ENCODE assay signal across 27 cellular contexts in genomic region chr3:42225486-42226363, GRCh38. TPM values are rescaled to one million over a fixed set of nuclear protein-coding genes. Genes with fewer than 3 reads are reported as not detected.
"Had no signal": no experiment of that assay in that cellular context is flagged by ENCODE, and none has a peak within 500 bp of the region (broad histone marks: within the 10 kb centered on the region; RNA-seq: fewer than 3 reads in every experiment).

No MANE protein-coding gene starts in this region.

- H3K27ac Mint-ChIP-seq: activated naive CD4-positive, alpha-beta T cell treated with anti-CD3 and anti-CD28 coated beads, Interleukin-2, amount 10 ng/mL, durations not matched to agents 7 days and 5 days; activated naive CD8-positive, alpha-beta T cell treated with anti-CD3 and anti-CD28 coated beads, Interleukin-2, amount 50 U/mL, for 24 hours; neural progenitor cell; T-cell had no signal

- H3K9me3 Mint-ChIP-seq: activated naive CD4-positive, alpha-beta T cell treated with anti-CD3 and anti-CD28 coated beads, Interleukin-2, amount 10 ng/mL, durations not matched to agents 7 days and 5 days; activated naive CD8-positive, alpha-beta T cell treated with anti-CD3 and anti-CD28 coated beads, Interleukin-2, amount 50 U/mL, for 24 hours; brain; naive thymus-derived CD4-positive, alpha-beta T cell; neural progenitor cell; T-cell had no signal

- H3K9me3 ChIP-seq: gastroesophageal sphincter, heart right ventricle, tibial nerve had no signal

- H3K9ac ChIP-seq: neural progenitor cell had no signal

- H3K4me2 ChIP-seq: neural progenitor cell had no signal

- DNase-seq: activated CD4-positive, alpha-beta T cell treated with anti-CD3 and anti-CD28 coated beads, Interleukin-2, amount 50 U/mL, for 1 hour; activated CD4-positive, CD25-positive, alpha-beta regulatory T cell treated with anti-CD3 and anti-CD28 coated beads, Interleukin-2, amount 50 U/mL, for 72 hours; activated CD8-positive, alpha-beta memory T cell treated with anti-CD3 and anti-CD28 coated beads, Interleukin-2, amount 50 U/mL, for 48 hours; activated effector memory CD4-positive, alpha-beta T cell treated with Interleukin-2 at 50 U/mL for 16 hours; activated naive CD4-positive, alpha-beta T cell treated with anti-CD3 and anti-CD28 coated beads, Interleukin-2, amount 10 ng/mL, durations not matched to agents 7 days and 5 days; activated naive CD8-positive, alpha-beta T cell treated with anti-CD3 and anti-CD28 coated beads, Interleukin-2, amount 50 U/mL, for 24 hours; activated T-cell treated with anti-CD3 and anti-CD28 coated beads, Interleukin-2, amount 50 U/mL, for 48 hours; central memory CD4-positive, alpha-beta T cell; erythroblast; heart right ventricle; naive thymus-derived CD4-positive, alpha-beta T cell; stimulated activated CD4-positive, alpha-beta T cell treated with anti-CD3 and anti-CD28 coated beads, Interleukin-12 subunit alpha, Interleukin-12 subunit beta, amount 100 ng/mL, for 4 hours; stimulated activated CD4-positive, alpha-beta T cell treated with anti-CD3 and anti-CD28 coated beads, Interleukin-1b, Interleukin-23, amount 100 ng/mL, for 48 hours; stimulated activated CD8-positive, alpha-beta memory T cell treated with anti-CD3 and anti-CD28 coated beads, Interleukin-4, amount 100 ng/mL, for 48 hours; stimulated activated naive CD4-positive, alpha-beta T cell; substantia nigra; T-cell; T-helper 9 cell had no signal

- H3K4me3 ChIP-seq: coronary artery, gastroesophageal sphincter, heart right ventricle, neural progenitor cell, tibial nerve had no signal

- FAIRE-seq: endometrium had no signal

- H3K27me3 Mint-ChIP-seq: activated naive CD8-positive, alpha-beta T cell treated with anti-CD3 and anti-CD28 coated beads, Interleukin-2, amount 50 U/mL, for 24 hours; T-cell had no signal

- H3K27me3 ChIP-seq: gastroesophageal sphincter, heart right ventricle, neural progenitor cell, tibial nerve had no signal

- H2AFZ ChIP-seq: neural progenitor cell had no signal

- H3K4me3 Mint-ChIP-seq: activated naive CD4-positive, alpha-beta T cell treated with anti-CD3 and anti-CD28 coated beads, Interleukin-2, amount 10 ng/mL, durations not matched to agents 7 days and 5 days; activated naive CD8-positive, alpha-beta T cell treated with anti-CD3 and anti-CD28 coated beads, Interleukin-2, amount 50 U/mL, for 24 hours; brain; naive thymus-derived CD4-positive, alpha-beta T cell; neural progenitor cell; T-cell had no signal

- H3K4me1 Mint-ChIP-seq: T-cell had no signal

- H3K27ac ChIP-seq: coronary artery, neural progenitor cell had no signal

- ATAC-seq: activated naive CD8-positive, alpha-beta T cell treated with anti-CD3 and anti-CD28 coated beads, Interleukin-2, amount 50 U/mL, for 24 hours; gastroesophageal sphincter; naive thymus-derived CD4-positive, alpha-beta T cell; T-cell had no signal

- H3K36me3 ChIP-seq: neural progenitor cell had no signal

RNA-seq across cellular contexts. Expression of gene CCK, which starts 40.3 kb away (rescaled TPM):
- total RNA-seq: heart right ventricle; naive thymus-derived CD4-positive, alpha-beta T cell; osteoblast; pulmonary artery endothelial cell; T-cell; tibial nerve had no signal
- polyA plus RNA-seq: heart right ventricle; liver; naive thymus-derived CD4-positive, alpha-beta T cell had no signal
